ENCODE assay signal across 23 cellular contexts in genomic region chr18:35964319-35964718, GRCh38.
"Had no signal": no experiment of that assay in that cellular context is flagged by ENCODE, and none has a peak within 500 bp of the region (broad histone marks: within the 10 kb centered on the region; RNA-seq: fewer than 3 reads in every experiment).

No MANE protein-coding gene starts in this region.

- ATAC-seq: gastroesophageal sphincter; left lobe of liver; mucosa of descending colon; naive thymus-derived CD8-positive, alpha-beta T cell; psoas muscle; sciatic nerve; stimulated activated naive B cell treated with anti-CD40 and anti-IgM and Interleukin-4, amounts not matched to agents 10 μg/mL and 1 μg/mL and 100 μg/mL, for 72 hours; stimulated activated naive CD8-positive, alpha-beta T cell treated with anti-CD3 and anti-CD28 coated beads, Interleukin-15, amount 100 ng/mL, for 72 hours; upper lobe of right lung had no signal

- H3K4me3 Mint-ChIP-seq: naive thymus-derived CD8-positive, alpha-beta T cell; stimulated activated naive B cell treated with anti-CD40 and anti-IgM and Interleukin-4, amounts not matched to agents 10 μg/mL and 1 μg/mL and 100 μg/mL, for 72 hours; stimulated activated naive CD8-positive, alpha-beta T cell treated with anti-CD3 and anti-CD28 coated beads, Interleukin-15, amount 100 ng/mL, for 72 hours had no signal

- H3K27ac ChIP-seq: esophagus muscularis mucosa, gastroesophageal sphincter, neutrophil, psoas muscle, spleen, testis, tibial nerve, upper lobe of right lung, vagina had no signal

- H3K36me3 Mint-ChIP-seq: naive thymus-derived CD8-positive, alpha-beta T cell had no signal

- H3K36me3 ChIP-seq: esophagus muscularis mucosa, gastroesophageal sphincter, neutrophil, spleen, tibial nerve, upper lobe of right lung, vagina had no signal

- H3K27ac Mint-ChIP-seq: naive thymus-derived CD8-positive, alpha-beta T cell; stimulated activated naive B cell treated with anti-CD40 and anti-IgM and Interleukin-4, amounts not matched to agents 10 μg/mL and 1 μg/mL and 100 μg/mL, for 72 hours had no signal

- H3K9me3 Mint-ChIP-seq: stimulated activated naive CD8-positive, alpha-beta T cell treated with anti-CD3 and anti-CD28 coated beads, Interleukin-15, amount 100 ng/mL, for 72 hours had no signal

- H3K27me3 Mint-ChIP-seq: stimulated activated naive CD8-positive, alpha-beta T cell treated with anti-CD3 and anti-CD28 coated beads, Interleukin-15, amount 100 ng/mL, for 72 hours had no signal

- H3K9me3 ChIP-seq: mucosa of descending colon, neutrophil, psoas muscle, testis, upper lobe of right lung, vagina had no signal

- H3K27me3 ChIP-seq: esophagus muscularis mucosa, gastroesophageal sphincter, spleen, testis, tibial nerve, upper lobe of right lung, vagina had no signal

- DNase-seq: effector memory CD4-positive, alpha-beta T cell; foreskin fibroblast; glutamatergic neuron; islet precursor cell; mammary epithelial cell; mucosa of descending colon; naive thymus-derived CD8-positive, alpha-beta T cell; psoas muscle; spleen; stimulated activated CD4-positive, alpha-beta T cell treated with anti-CD3 and anti-CD28 coated beads, Interleukin-15, amount 100 ng/mL, for 24 hours; stimulated activated CD4-positive, alpha-beta T cell treated with anti-CD3 and anti-CD28 coated beads, Interleukin-1b, Interleukin-23, amount 100 ng/mL, for 48 hours; stimulated activated CD4-positive, alpha-beta T cell treated with anti-CD3 and anti-CD28 coated beads, Interleukin-4, amount 100 ng/mL, for 24 hours; stimulated activated naive B cell treated with anti-CD40 and anti-IgM and Interleukin-4, amounts not matched to agents 10 μg/mL and 1 μg/mL and 100 μg/mL, for 72 hours; stimulated activated naive CD8-positive, alpha-beta T cell treated with anti-CD3 and anti-CD28 coated beads, Interleukin-15, amount 100 ng/mL, for 72 hours; testis; upper lobe of right lung had no signal

- H3K4me1 ChIP-seq: esophagus muscularis mucosa, gastroesophageal sphincter, psoas muscle, testis, tibial nerve, upper lobe of right lung, vagina had no signal

- H3K4me3 ChIP-seq: esophagus muscularis mucosa, gastroesophageal sphincter, mucosa of descending colon, psoas muscle, spleen, testis, tibial nerve, upper lobe of right lung, vagina had no signal
